Comparison of ENCODE assay signal across 1 cellular context in genomic region chr19:18683109-18683954, GRCh38.
TF ChIP-seq lines count a peak whose summit lies in the region.

Gene CRTC1, plus strand, starts transcription at chr19:18683680. Its CDS starts 23 bp downstream, at chr19:18683703.

TF ChIP-seq in HepG2, 621 proteins besides CTCF, POLR2A, EP300 and RAD21 (continued from another document and continues in another):
- no peak for TF ChIP-seq ZBTB39 (CRISPR knock-in tag; IDR thresholded peaks at IDR 0.05)
- no peak for TF ChIP-seq SP5 (CRISPR knock-in tag; IDR thresholded peaks at IDR 0.05; ENCODE audit: borderline replicate concordance, low read depth)
- no peak for TF ChIP-seq FOXA1 (IDR thresholded peaks at IDR 0.05)
- TF ChIP-seq FOXA1 (CRISPR knock-in tag; IDR thresholded peaks at IDR 0.05): peak; percentile 21; the same call in 1 of the 2 replicates
- TF ChIP-seq, protein P1, sequence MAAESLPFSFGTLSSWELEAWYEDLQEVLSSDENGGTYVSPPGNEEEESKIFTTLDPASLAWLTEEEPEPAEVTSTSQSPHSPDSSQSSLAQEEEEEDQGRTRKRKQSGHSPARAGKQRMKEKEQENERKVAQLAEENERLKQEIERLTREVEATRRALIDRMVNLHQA (CRISPR knock-in tag; IDR thresholded peaks at IDR 0.05): no peak
- no peak for TF ChIP-seq PITX1 (CRISPR knock-in tag; IDR thresholded peaks at IDR 0.05)
- no peak for TF ChIP-seq XRCC5 (optimal IDR thresholded peaks at IDR 0.05; ENCODE audit: low read length)
- no peak for TF ChIP-seq NCOA5 (CRISPR knock-in tag; IDR thresholded peaks at IDR 0.05)
- TF ChIP-seq, protein P2, sequence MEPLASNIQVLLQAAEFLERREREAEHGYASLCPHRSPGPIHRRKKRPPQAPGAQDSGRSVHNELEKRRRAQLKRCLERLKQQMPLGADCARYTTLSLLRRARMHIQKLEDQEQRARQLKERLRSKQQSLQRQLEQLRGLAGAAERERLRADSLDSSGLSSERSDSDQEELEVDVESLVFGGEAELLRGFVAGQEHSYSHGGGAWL (CRISPR knock-in tag; IDR thresholded peaks at IDR 0.05): 0 out of 2 replicates have a peak, but pooled peaks have one; percentile 8
- TF ChIP-seq ZNF891 (CRISPR knock-in tag; IDR thresholded peaks at IDR 0.05): no peak
- TF ChIP-seq PHF8 (CRISPR knock-in tag; IDR thresholded peaks at IDR 0.05): peak; percentile 81
- no peak for TF ChIP-seq CENPT (CRISPR knock-in tag; IDR thresholded peaks at IDR 0.05; ENCODE audit: low read depth)
- TF ChIP-seq FOXM1 (CRISPR knock-in tag; IDR thresholded peaks at IDR 0.05): no peak
- TF ChIP-seq HNRNPK (IDR thresholded peaks at IDR 0.05; ENCODE audit: low read depth, low read length, poor library complexity, severe bottlenecking): no peak
- no peak for TF ChIP-seq AHR (CRISPR knock-in tag; IDR thresholded peaks at IDR 0.05)
- no peak for TF ChIP-seq ZNF501 (CRISPR knock-in tag; IDR thresholded peaks at IDR 0.05)
- TF ChIP-seq ZBTB25 (CRISPR knock-in tag; IDR thresholded peaks at IDR 0.05): no peak
- no peak for TF ChIP-seq RELA (CRISPR knock-in tag; IDR thresholded peaks at IDR 0.05)
- TF ChIP-seq, protein P3, sequence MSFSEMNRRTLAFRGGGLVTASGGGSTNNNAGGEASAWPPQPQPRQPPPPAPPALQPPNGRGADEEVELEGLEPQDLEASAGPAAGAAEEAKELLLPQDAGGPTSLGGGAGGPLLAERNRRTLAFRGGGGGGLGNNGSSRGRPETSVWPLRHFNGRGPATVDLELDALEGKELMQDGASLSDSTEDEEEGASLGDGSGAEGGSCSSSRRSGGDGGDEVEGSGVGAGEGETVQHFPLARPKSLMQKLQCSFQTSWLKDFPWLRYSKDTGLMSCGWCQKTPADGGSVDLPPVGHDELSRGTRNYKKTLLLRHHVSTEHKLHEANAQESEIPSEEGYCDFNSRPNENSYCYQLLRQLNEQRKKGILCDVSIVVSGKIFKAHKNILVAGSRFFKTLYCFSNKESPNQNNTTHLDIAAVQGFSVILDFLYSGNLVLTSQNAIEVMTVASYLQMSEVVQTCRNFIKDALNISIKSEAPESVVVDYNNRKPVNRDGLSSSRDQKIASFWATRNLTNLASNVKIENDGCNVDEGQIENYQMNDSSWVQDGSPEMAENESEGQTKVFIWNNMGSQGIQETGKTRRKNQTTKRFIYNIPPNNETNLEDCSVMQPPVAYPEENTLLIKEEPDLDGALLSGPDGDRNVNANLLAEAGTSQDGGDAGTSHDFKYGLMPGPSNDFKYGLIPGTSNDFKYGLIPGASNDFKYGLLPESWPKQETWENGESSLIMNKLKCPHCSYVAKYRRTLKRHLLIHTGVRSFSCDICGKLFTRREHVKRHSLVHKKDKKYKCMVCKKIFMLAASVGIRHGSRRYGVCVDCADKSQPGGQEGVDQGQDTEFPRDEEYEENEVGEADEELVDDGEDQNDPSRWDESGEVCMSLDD (CRISPR knock-in tag; IDR thresholded peaks at IDR 0.05; ENCODE audit: borderline replicate concordance): peak; percentile 67; the same call in 1 of the 2 replicates
- no peak for TF ChIP-seq MAF1 (CRISPR knock-in tag; IDR thresholded peaks at IDR 0.05; ENCODE audit: borderline replicate concordance)
- peak; percentile 42; the same call in 1 of the 2 replicates for TF ChIP-seq ZNF773 (CRISPR knock-in tag; IDR thresholded peaks at IDR 0.05; ENCODE audit: borderline replicate concordance)
- 0 out of 2 replicates have a peak, but pooled peaks have one; percentile 19 for TF ChIP-seq MED1 (CRISPR knock-in tag; IDR thresholded peaks at IDR 0.05)
- TF ChIP-seq ATF2 (CRISPR knock-in tag; IDR thresholded peaks at IDR 0.05): no peak
- no peak for TF ChIP-seq ONECUT2 (CRISPR knock-in tag; IDR thresholded peaks at IDR 0.05)
- TF ChIP-seq, protein P4, sequence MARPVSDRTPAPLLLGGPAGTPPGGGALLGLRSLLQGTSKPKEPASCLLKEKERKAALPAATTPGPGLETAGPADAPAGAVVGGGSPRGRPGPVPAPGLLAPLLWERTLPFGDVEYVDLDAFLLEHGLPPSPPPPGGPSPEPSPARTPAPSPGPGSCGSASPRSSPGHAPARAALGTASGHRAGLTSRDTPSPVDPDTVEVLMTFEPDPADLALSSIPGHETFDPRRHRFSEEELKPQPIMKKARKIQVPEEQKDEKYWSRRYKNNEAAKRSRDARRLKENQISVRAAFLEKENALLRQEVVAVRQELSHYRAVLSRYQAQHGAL (CRISPR knock-in tag; IDR thresholded peaks at IDR 0.05; ENCODE audit: not compliant biosample characterization): no peak
- 0 out of 2 replicates have a peak, but pooled peaks have one; percentile 6 for TF ChIP-seq HNF4A (CRISPR knock-in tag; IDR thresholded peaks at IDR 0.05)
- no peak for TF ChIP-seq MBD4 (IDR thresholded peaks at IDR 0.05; ENCODE audit: borderline replicate concordance, low read length)
- TF ChIP-seq ZNF605 (CRISPR knock-in tag; IDR thresholded peaks at IDR 0.05): peak; percentile 71
- no peak for TF ChIP-seq CEBPB (IDR thresholded peaks at IDR 0.05; ENCODE audit: borderline replicate concordance, low read depth, low read length)
- TF ChIP-seq MAX (IDR thresholded peaks at IDR 0.05): peak; percentile 24; the same call in 1 of the 2 replicates
- TF ChIP-seq ZNF576 (CRISPR knock-in tag; IDR thresholded peaks at IDR 0.05): 0 out of 2 replicates have a peak, but pooled peaks have one; percentile 45
- no peak for TF ChIP-seq CEBPG (CRISPR knock-in tag; IDR thresholded peaks at IDR 0.05)
- TF ChIP-seq ZNF570 (CRISPR knock-in tag; IDR thresholded peaks at IDR 0.05; ENCODE audit: borderline replicate concordance): 0 out of 2 replicates have a peak, but pooled peaks have one; percentile 39
- 0 out of 2 replicates have a peak, but pooled peaks have one; percentile 76 for TF ChIP-seq ZNF333 (CRISPR knock-in tag; IDR thresholded peaks at IDR 0.05; ENCODE audit: borderline replicate concordance)
- no peak for TF ChIP-seq MLXIP (CRISPR knock-in tag; IDR thresholded peaks at IDR 0.05; ENCODE audit: borderline replicate concordance)
- no peak for TF ChIP-seq SP140L (CRISPR knock-in tag; IDR thresholded peaks at IDR 0.05; ENCODE audit: borderline replicate concordance)
- TF ChIP-seq ZSCAN22 (CRISPR knock-in tag; IDR thresholded peaks at IDR 0.05): no peak
- TF ChIP-seq SETDB1 (CRISPR knock-in tag; IDR thresholded peaks at IDR 0.05; ENCODE audit: borderline replicate concordance): no peak
- TF ChIP-seq ZFP36L1 (CRISPR knock-in tag; IDR thresholded peaks at IDR 0.05): no peak
- TF ChIP-seq MIER2 (CRISPR knock-in tag; IDR thresholded peaks at IDR 0.05): peak; percentile 52
- TF ChIP-seq MIXL1 (CRISPR knock-in tag; IDR thresholded peaks at IDR 0.05): no peak
- no peak for TF ChIP-seq ZNF549 (CRISPR knock-in tag; IDR thresholded peaks at IDR 0.05)
- TF ChIP-seq, protein P5, sequence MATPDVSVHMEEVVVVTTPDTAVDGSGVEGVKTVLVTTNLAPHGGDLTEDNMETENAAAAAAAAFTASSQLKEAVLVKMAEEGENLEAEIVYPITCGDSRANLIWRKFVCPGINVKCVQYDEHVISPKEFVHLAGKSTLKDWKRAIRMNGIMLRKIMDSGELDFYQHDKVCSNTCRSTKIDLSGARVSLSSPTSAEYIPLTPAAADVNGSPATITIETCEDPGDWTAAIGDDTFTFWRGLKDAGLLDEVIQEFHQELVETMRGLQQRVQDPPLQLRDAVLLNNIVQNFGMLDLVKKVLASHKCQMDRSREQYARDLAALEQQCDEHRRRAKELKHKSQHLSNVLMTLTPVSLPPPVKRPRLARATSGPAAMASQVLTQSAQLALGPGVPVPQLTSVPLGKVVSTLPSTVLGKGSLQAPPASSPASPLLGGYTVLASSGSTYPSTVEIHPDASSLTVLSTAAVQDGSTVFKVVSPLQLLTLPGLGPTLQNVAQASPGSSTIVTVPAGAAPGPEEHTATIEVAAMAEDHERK (CRISPR knock-in tag; IDR thresholded peaks at IDR 0.05; ENCODE audit: low read depth): no peak
- TF ChIP-seq ZSCAN30 (CRISPR knock-in tag; IDR thresholded peaks at IDR 0.05): no peak
- TF ChIP-seq ZNF282 (IDR thresholded peaks at IDR 0.05; ENCODE audit: partially characterized antibody): no peak
- TF ChIP-seq SAFB2 (CRISPR knock-in tag; IDR thresholded peaks at IDR 0.05; ENCODE audit: borderline replicate concordance, low read depth): 0 out of 2 replicates have a peak, but pooled peaks have one; percentile 24
- no peak for TF ChIP-seq ZC3H4 (CRISPR knock-in tag; IDR thresholded peaks at IDR 0.05; ENCODE audit: borderline replicate concordance)
- TF ChIP-seq, protein P6, sequence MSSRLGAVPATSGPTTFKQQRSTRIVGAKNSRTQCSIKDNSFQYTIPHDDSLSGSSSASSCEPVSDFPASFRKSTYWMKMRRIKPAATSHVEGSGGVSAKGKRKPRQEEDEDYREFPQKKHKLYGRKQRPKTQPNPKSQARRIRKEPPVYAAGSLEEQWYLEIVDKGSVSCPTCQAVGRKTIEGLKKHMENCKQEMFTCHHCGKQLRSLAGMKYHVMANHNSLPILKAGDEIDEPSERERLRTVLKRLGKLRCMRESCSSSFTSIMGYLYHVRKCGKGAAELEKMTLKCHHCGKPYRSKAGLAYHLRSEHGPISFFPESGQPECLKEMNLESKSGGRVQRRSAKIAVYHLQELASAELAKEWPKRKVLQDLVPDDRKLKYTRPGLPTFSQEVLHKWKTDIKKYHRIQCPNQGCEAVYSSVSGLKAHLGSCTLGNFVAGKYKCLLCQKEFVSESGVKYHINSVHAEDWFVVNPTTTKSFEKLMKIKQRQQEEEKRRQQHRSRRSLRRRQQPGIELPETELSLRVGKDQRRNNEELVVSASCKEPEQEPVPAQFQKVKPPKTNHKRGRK (CRISPR knock-in tag; IDR thresholded peaks at IDR 0.05): no peak
- TF ChIP-seq TSC22D2 (CRISPR knock-in tag; IDR thresholded peaks at IDR 0.05; ENCODE audit: borderline replicate concordance): no peak
